9 cellular contexts compared by ENCODE assay signal in the genomic region with DNA sequence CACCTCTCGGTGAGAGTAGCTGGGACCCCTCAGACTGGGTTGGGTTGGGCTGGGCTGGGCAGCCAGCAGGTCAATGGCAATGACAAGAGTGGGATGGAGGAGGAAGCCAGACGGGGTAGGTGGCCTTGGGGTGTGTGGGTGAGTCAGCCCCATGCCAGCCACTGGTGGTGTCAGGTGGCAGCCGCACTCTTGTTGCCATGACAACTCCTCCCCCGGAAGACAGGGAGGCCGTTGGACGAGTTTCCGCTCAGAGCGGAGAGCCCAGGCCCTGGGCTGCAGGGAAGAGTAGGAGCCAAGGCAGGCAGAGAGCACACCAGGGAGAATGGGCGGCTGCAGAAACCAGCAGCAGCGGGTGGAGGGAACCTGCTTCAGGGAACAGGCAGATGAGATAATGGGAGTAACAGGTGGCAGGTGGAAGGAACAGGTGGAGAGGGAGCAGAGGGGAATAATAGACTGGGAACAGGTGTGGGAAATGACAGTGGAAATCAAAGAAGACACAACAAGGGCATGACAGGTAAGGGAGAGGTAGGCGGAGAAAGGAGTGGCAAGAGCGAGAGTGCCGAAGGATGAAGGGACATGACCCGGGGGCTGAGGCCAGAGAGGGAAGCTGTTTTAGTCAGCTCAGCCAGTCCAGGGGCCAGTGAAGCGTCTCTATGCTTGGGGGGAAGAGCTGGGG. TPM values are rescaled to one million over a fixed set of nuclear protein-coding genes. Genes with fewer than 3 reads are reported as not detected.
DNase-seq lines count a peak whose midpoint lies in the region; ATAC-seq and TF ChIP-seq lines count a peak whose summit lies in the region.
"Had no signal": no experiment of that assay in that cellular context is flagged by ENCODE, and none has a peak within 500 bp of the region (broad histone marks: within the 10 kb centered on the region; RNA-seq: fewer than 3 reads in every experiment).

No MANE protein-coding gene starts in this region.

- peak; percentile 81 for DNase-seq in activated CD4-positive, alpha-beta T cell treated with anti-CD3 and anti-CD28 coated beads for 36 hours
- no peak for DNase-seq in activated CD4-positive, alpha-beta T cell treated with anti-CD3 and anti-CD28 coated beads, Interleukin-2, amount 50 U/mL, for 1 hour
- DNase-seq in NCI-H748 treated with DMSO at 0.1 percent for 48 hours (lab: John Stamatoyannopoulos, UW): peak; percentile 85
- DNase-seq in mesothelial cell of epicardium (ENCODE audit: low spot score in 2 of 2, unreplicated experiment in 2 of 2): peak; percentile 56 to 67
- peak; percentile 80 for DNase-seq in type B pancreatic cell (ENCODE audit: extremely low spot score, unreplicated experiment)
- DNase-seq in SKM-1 treated with dmso at 0.1 percent for 144 hours (lab: John Stamatoyannopoulos, UW; ENCODE audit: unreplicated experiment): no peak
- DNase-seq: naive B cell had no signal

- peak; percentile 96 for ATAC-seq in activated CD4-positive, alpha-beta T cell treated with anti-CD3 and anti-CD28 coated beads for 36 hours
- no peak for ATAC-seq in HG03097 (IDR thresholded peaks at IDR 0.05; ENCODE audit: low FRiP score, unreplicated experiment)

- peaks cover 10% of the 10 kb centered on the region for H3K4me1 Mint-ChIP-seq in activated CD4-positive, alpha-beta T cell treated with anti-CD3 and anti-CD28 coated beads for 36 hours
- H3K4me1 Mint-ChIP-seq in brain: peaks cover 29% of the 10 kb centered on the region
- peaks cover 52% of the 10 kb centered on the region for H3K4me1 Mint-ChIP-seq in mesothelial cell of epicardium
- peaks cover 38% of the 10 kb centered on the region for H3K4me1 Mint-ChIP-seq in type B pancreatic cell (ENCODE audit: unreplicated experiment)

- CTCF ChIA-PET in activated CD4-positive, alpha-beta T cell treated with anti-CD3 and anti-CD28 coated beads for 36 hours (lab: Charles Lee): no interaction called here

- TF ChIP-seq CTCF in brain (conservative IDR thresholded peaks at IDR 0.05): no peak
- no peak for TF ChIP-seq CTCF in mesothelial cell of epicardium (IDR thresholded peaks at IDR 0.05; ENCODE audit: unreplicated experiment)
- no peak for TF ChIP-seq CTCF in type B pancreatic cell (conservative IDR thresholded peaks at IDR 0.05)

- intact Hi-C loops in activated CD4-positive, alpha-beta T cell treated with anti-CD3 and anti-CD28 coated beads for 36 hours (cut with DNase I, micrococcal nuclease): no loop called here

- no peaks in the 10 kb centered on the region for H3K36me3 Mint-ChIP-seq in activated CD4-positive, alpha-beta T cell treated with anti-CD3 and anti-CD28 coated beads for 36 hours (ENCODE audit: low read depth)
- H3K36me3 Mint-ChIP-seq in brain (peaks cover 13% of the 10 kb centered on the region), mesothelial cell of epicardium (peaks cover 4% of the 10 kb centered on the region), type B pancreatic cell (no peaks in the 10 kb centered on the region)
- H3K36me3 Mint-ChIP-seq: naive B cell had no signal

- peak overlapping the region; percentile 48 for H3K27ac Mint-ChIP-seq in activated CD4-positive, alpha-beta T cell treated with anti-CD3 and anti-CD28 coated beads for 36 hours
- H3K27ac Mint-ChIP-seq in brain (peak overlapping the region in 3 of 5 experiments; percentile 39 to 59 (median 39)), mesothelial cell of epicardium (peak overlapping the region; percentile 89), type B pancreatic cell (peak overlapping the region; percentile 98)

- POLR2A ChIA-PET in activated CD4-positive, alpha-beta T cell treated with anti-CD3 and anti-CD28 coated beads for 36 hours (lab: Charles Lee): no interaction called here

- no peaks in the 10 kb centered on the region for H3K9me3 Mint-ChIP-seq in activated CD4-positive, alpha-beta T cell treated with anti-CD3 and anti-CD28 coated beads for 36 hours (ENCODE audit: low read depth)
- H3K9me3 Mint-ChIP-seq in brain (no peaks in the 10 kb centered on the region), mesothelial cell of epicardium (no peaks in the 10 kb centered on the region), type B pancreatic cell (no peaks in the 10 kb centered on the region)
- H3K9me3 Mint-ChIP-seq: naive B cell had no signal

- H3K27me3 Mint-ChIP-seq in activated CD4-positive, alpha-beta T cell treated with anti-CD3 and anti-CD28 coated beads for 36 hours: peaks cover 26% of the 10 kb centered on the region
- H3K27me3 Mint-ChIP-seq in brain (peaks cover 3% of the 10 kb centered on the region), mesothelial cell of epicardium (ENCODE audit: low read depth) (peaks cover 2% of the 10 kb centered on the region), type B pancreatic cell (no peaks in the 10 kb centered on the region)

- H3K4me3 Mint-ChIP-seq in activated CD4-positive, alpha-beta T cell treated with anti-CD3 and anti-CD28 coated beads for 36 hours: no peak overlapping the region
- H3K4me3 Mint-ChIP-seq in brain: peak overlapping the region in 1 of 5 experiments; percentile 33
- H3K4me3 Mint-ChIP-seq in mesothelial cell of epicardium: peak overlapping the region; percentile 24
- peak overlapping the region; percentile 80 for H3K4me3 Mint-ChIP-seq in type B pancreatic cell
- H3K4me3 Mint-ChIP-seq: naive B cell had no signal

RNA-seq across cellular contexts. Expression of a gene that starts 8.7 kb away (rescaled TPM):
- total RNA-seq in activated CD4-positive, alpha-beta T cell treated with anti-CD3 and anti-CD28 coated beads for 36 hours: 1 to 10 TPM; 1.3 to 1.6 TPM
- 115 TPM for polyA plus RNA-seq in brain (ENCODE audit: insufficient read depth, low read depth, low replicate concordance)
- total RNA-seq in mesothelial cell of epicardium (62.0 to 63.4 TPM (median 62.4 TPM) in 3 replicates), type B pancreatic cell (ENCODE audit: low replicate concordance) (56.0 and 139 TPM in 2 replicates)

RNA-seq across cellular contexts. Expression of a gene that starts 42.7 kb away (rescaled TPM):
- total RNA-seq in activated CD4-positive, alpha-beta T cell treated with anti-CD3 and anti-CD28 coated beads for 36 hours: 10 to 100 TPM; 14.7 to 14.8 TPM
- polyA plus RNA-seq in brain (ENCODE audit: insufficient read depth, low read depth, low replicate concordance): 40.5 TPM
- total RNA-seq in mesothelial cell of epicardium (38.7 to 40.7 TPM (median 39.6 TPM) in 3 replicates), type B pancreatic cell (ENCODE audit: low replicate concordance) (25.2 and 49.1 TPM in 2 replicates)

Comparison
In these comparisons a context has a peak if more than half of its experiments do, and no peak if none do; other contexts are left out.
1. DNase-seq: peak in activated CD4-positive, alpha-beta T cell treated with anti-CD3 and anti-CD28 coated beads for 36 hours (single experiment), NCI-H748 treated with DMSO at 0.1 percent for 48 hours (single experiment), mesothelial cell of epicardium (2 of 2) and type B pancreatic cell (single experiment); none in activated CD4-positive, alpha-beta T cell treated with anti-CD3 and anti-CD28 coated beads, Interleukin-2, amount 50 U/mL, for 1 hour (single experiment) and SKM-1 treated with dmso at 0.1 percent for 144 hours (single experiment).
2. H3K27ac Mint-ChIP-seq: peak in every context shown above with its lines; median percentile 98 in type B pancreatic cell; 89 in mesothelial cell of epicardium; 48 in activated CD4-positive, alpha-beta T cell treated with anti-CD3 and anti-CD28 coated beads for 36 hours; 39 in brain.
3. RNA of a gene that starts 8.7 kb away (total RNA-seq): 62.0 to 63.4 TPM in mesothelial cell of epicardium and 56.0 to 139 TPM in type B pancreatic cell; 1.3 to 1.6 TPM in activated CD4-positive, alpha-beta T cell treated with anti-CD3 and anti-CD28 coated beads for 36 hours; every median in the first group is over 10 times any median in the second.